In genomic region chr9:68447611-68448010, GRCh38 we compare ENCODE assay signal across 22 cellular contexts.
DNase-seq lines count a peak whose midpoint lies in the region; ATAC-seq and TF ChIP-seq lines count a peak whose summit lies in the region.
"Had no signal": no experiment of that assay in that cellular context is flagged by ENCODE, and none has a peak within 500 bp of the region (broad histone marks: within the 10 kb centered on the region; RNA-seq: fewer than 3 reads in every experiment).

No MANE protein-coding gene starts in this region.

- H3K9me3 ChIP-seq in heart right ventricle (no peaks in the 10 kb centered on the region), tibial artery (no peaks in the 10 kb centered on the region), SJCRH30 (replicated peaks) (no peaks in the 10 kb centered on the region)
- H3K9me3 ChIP-seq: A549, MG63 had no signal

- H3K36me3 ChIP-seq in heart right ventricle (no peaks in the 10 kb centered on the region), tibial artery (no peaks in the 10 kb centered on the region), SJCRH30 (peaks cover 3% of the 10 kb centered on the region; the same call in 1 of the 2 replicates)
- H3K36me3 ChIP-seq: MG63 had no signal

- H3K27ac ChIP-seq in coronary artery, result peak overlapping the region; percentile 66 to 78
- H3K27ac ChIP-seq in heart right ventricle, result peak overlapping the region in 7 of 10 donors; percentile 19 to 69 (median 43)
- H3K27ac ChIP-seq in tibial artery, result peak overlapping the region; percentile 74
- no peak overlapping the region for H3K27ac ChIP-seq in SJCRH30
- H3K27ac ChIP-seq: A549, PC-9 had no signal

- DNase-seq in coronary artery (ENCODE audit: low spot score), result no peak
- DNase-seq in heart right ventricle, result peak in 1 of 2 donors; percentile 15
- DNase-seq in tibial artery, result no peak
- DNase-seq in SJCRH30, result no peak
- DNase-seq in NCI-H1417 treated with DMSO at 0.1 percent for 48 hours (lab: John Stamatoyannopoulos, UW), result no peak
- DNase-seq in central memory CD4-positive, alpha-beta T cell, result no peak
- DNase-seq: CD4-positive, CD25-positive, alpha-beta regulatory T cell; DMS79 treated with DMSO at 0.1 percent for 48 hours; NCI-H1436; NCI-H187 treated with DMSO at 0.1 percent for 48 hours; NCI-H2107; NCI-H748 treated with DMSO at 0.1 percent for 48 hours; PC-9; RPMI8226; SIG-M5 had no signal

- intact Hi-C loops in heart right ventricle (cut with DNase I) (no loop called here), tibial artery (cut with DNase I; ENCODE audit: low total_unique reads) (no loop called here)

- H3K4me1 Mint-ChIP-seq in nephron, result peaks cover 62% of the 10 kb centered on the region
- H3K4me1 Mint-ChIP-seq: CD4-positive, CD25-positive, alpha-beta regulatory T cell had no signal

- WGBS in heart right ventricle, 2 donors, result 67 to 68% methylated on average over 2 of the region's 2 CpGs

- no peak for TF ChIP-seq CTCF in coronary artery (IDR thresholded peaks at IDR 0.05)
- no peak for TF ChIP-seq CTCF in heart right ventricle (IDR thresholded peaks at IDR 0.05)
- no peak for TF ChIP-seq CTCF in nephron (IDR thresholded peaks at IDR 0.05; ENCODE audit: unreplicated experiment in 3 of 3)
- TF ChIP-seq CTCF in tibial artery (IDR thresholded peaks at IDR 0.05), result no peak

- peaks cover 3% of the 10 kb centered on the region for H3K36me3 Mint-ChIP-seq in nephron (ENCODE audit: low read depth)
- H3K36me3 Mint-ChIP-seq: CD4-positive, CD25-positive, alpha-beta regulatory T cell had no signal

- peak overlapping the region; percentile 60 to 96 (median 71) for H3K27ac Mint-ChIP-seq in nephron
- H3K27ac Mint-ChIP-seq: CD4-positive, CD25-positive, alpha-beta regulatory T cell had no signal

- H3K27me3 ChIP-seq in heart right ventricle, result no peaks in the 10 kb centered on the region
- H3K27me3 ChIP-seq in tibial artery, result no peaks in the 10 kb centered on the region
- H3K27me3 ChIP-seq in SJCRH30, result no peaks in the 10 kb centered on the region
- H3K27me3 ChIP-seq: MG63 had no signal

- peaks cover 4% of the 10 kb centered on the region for H3K9me3 Mint-ChIP-seq in nephron

- H3K4me1 ChIP-seq in heart right ventricle (peaks cover 5 to 59% (median 33%) of the 10 kb centered on the region in 9 donors), tibial artery (peaks cover 0 to 82% (median 21%) of the 10 kb centered on the region in 4 donors), SJCRH30 (no peaks in the 10 kb centered on the region)
- H3K4me1 ChIP-seq: A549 had no signal

- no peak overlapping the region for H3K4me3 Mint-ChIP-seq in nephron
- H3K4me3 Mint-ChIP-seq: CD4-positive, CD25-positive, alpha-beta regulatory T cell had no signal

- ATAC-seq in heart right ventricle (peak in 3 of 8 donors; percentile 48 to 82 (median 63)), HG03520 (IDR thresholded peaks at IDR 0.05; ENCODE audit: unreplicated experiment) (no peak)
- ATAC-seq: A549, GM12878, HepG2, K562 had no signal

- H3K27me3 Mint-ChIP-seq in nephron (ENCODE audit: low read depth), result peaks cover 3% of the 10 kb centered on the region

- H3K4me3 ChIP-seq in coronary artery (no peak overlapping the region), heart right ventricle (no peak overlapping the region), tibial artery (no peak overlapping the region), SJCRH30 (no peak overlapping the region)
- H3K4me3 ChIP-seq: A549, GM12878, K562, MG63, PC-9 had no signal
